ENCODE assay signal across 8 cellular contexts in the genomic region with DNA sequence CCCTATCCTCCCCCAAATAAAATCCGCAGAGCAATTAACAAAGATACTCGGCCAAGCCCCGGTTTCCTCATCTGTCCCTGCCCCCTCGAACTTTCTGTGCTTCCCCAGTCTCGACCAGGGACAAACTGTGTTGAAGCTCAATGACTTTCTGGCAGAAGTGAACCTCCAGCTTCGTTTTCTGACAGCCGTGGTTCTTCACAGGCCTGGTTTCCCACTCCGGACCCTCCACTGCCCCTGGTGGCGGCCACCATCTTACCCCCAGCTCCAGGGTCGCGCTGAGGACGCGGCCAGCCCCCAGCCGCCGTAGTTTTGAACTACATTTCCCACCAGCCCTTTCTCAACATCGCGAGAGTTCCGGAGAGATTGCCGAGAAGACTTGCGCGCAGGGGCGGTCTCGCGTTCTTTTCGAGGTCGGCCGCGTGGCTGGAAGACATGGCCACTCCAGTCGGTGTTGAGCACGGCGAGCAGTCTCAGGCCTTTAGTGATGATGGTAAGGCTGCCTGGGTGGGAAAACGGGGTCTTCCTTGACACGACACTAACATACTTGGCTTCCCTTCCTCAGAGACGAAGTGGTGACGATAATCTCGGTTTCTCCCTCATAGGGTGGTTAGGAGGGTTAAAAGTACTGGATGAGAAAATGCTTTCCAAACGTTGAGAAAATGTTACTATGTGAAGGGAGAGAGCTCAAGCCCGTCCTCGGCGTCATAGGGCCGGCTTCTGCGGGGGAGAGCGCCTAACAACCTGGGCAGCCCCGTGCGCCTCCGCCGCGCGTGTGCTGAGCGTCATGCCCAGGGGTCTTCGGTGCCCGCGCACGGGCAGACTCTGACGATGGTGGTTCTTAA. TPM values are rescaled to one million over a fixed set of nuclear protein-coding genes. Genes with fewer than 3 reads are reported as not detected.
DNase-seq lines count a peak whose midpoint lies in the region; ATAC-seq and TF ChIP-seq lines count a peak whose summit lies in the region.

No MANE protein-coding gene starts in this region.

- no peaks in the 10 kb centered on the region for H3K27me3 Mint-ChIP-seq in neural progenitor cell (ENCODE audit: insufficient read depth, low read depth)

- H3K27ac ChIP-seq in foreskin keratinocyte (peak overlapping the region; percentile 92), neural progenitor cell (no peak overlapping the region), stomach smooth muscle (ENCODE audit: low read length) (peak overlapping the region; percentile 88)

- DNase-seq in GDM1 (lab: John Stamatoyannopoulos, UW) (peak; percentile 93), HAP-1 (ENCODE audit: low spot score in 2 of 2) (peak; percentile 94 to 98), MG63 (peak; percentile 96), SHP77 (lab: John Stamatoyannopoulos, UW) (peak; percentile 99), activated gamma-delta T cell treated with Interleukin-2 at 50 U/mL for 16 hours (peak; percentile 90), foreskin keratinocyte (peak; percentile 74 to 88), neural progenitor cell (ENCODE audit: low spot score) (peak; percentile 98)

- peak overlapping the region; percentile 89 for H3K9ac ChIP-seq in neural progenitor cell
- peak overlapping the region; percentile 95 to 100 for H3K9ac ChIP-seq in stomach smooth muscle (ENCODE audit: low read length in 2 of 2)

- peak; percentile 74 for ATAC-seq in foreskin keratinocyte

- H3K4me1 ChIP-seq in HAP-1 (peaks cover 37% of the 10 kb centered on the region), foreskin keratinocyte (peaks cover 18% of the 10 kb centered on the region), neural progenitor cell (peaks cover 17% of the 10 kb centered on the region), stomach smooth muscle (ENCODE audit: control insufficient read depth, insufficient read depth, low read length) (peaks cover 27% of the 10 kb centered on the region)

- peaks cover 20% of the 10 kb centered on the region for H3F3A ChIP-seq in neural progenitor cell (ENCODE audit: low read depth)

- H3K36me3 ChIP-seq in HAP-1 (replicated peaks), result peaks cover 52% of the 10 kb centered on the region
- peaks cover 48% of the 10 kb centered on the region for H3K36me3 ChIP-seq in MG63
- H3K36me3 ChIP-seq in neural progenitor cell, result peaks cover 8% of the 10 kb centered on the region
- peaks cover 4 to 6% of the 10 kb centered on the region in 2 donors for H3K36me3 ChIP-seq in stomach smooth muscle (ENCODE audit: control insufficient read depth in 2 of 2, insufficient read depth in 2 of 2, low read length in 2 of 2)

- H3K27me3 ChIP-seq in HAP-1 (ENCODE audit: low read depth), result no peaks in the 10 kb centered on the region
- no peaks in the 10 kb centered on the region for H3K27me3 ChIP-seq in MG63
- H3K27me3 ChIP-seq in foreskin keratinocyte, result no peaks in the 10 kb centered on the region
- no peaks in the 10 kb centered on the region for H3K27me3 ChIP-seq in neural progenitor cell
- no peaks in the 10 kb centered on the region for H3K27me3 ChIP-seq in stomach smooth muscle (ENCODE audit: control insufficient read depth in 1 of 2, insufficient read depth in 2 of 2, low read length in 2 of 2)

- peak overlapping the region; percentile 95 for H3K4me2 ChIP-seq in neural progenitor cell

- no peaks in the 10 kb centered on the region for H3K9me3 Mint-ChIP-seq in neural progenitor cell

- peaks cover 12% of the 10 kb centered on the region for H3K36me3 Mint-ChIP-seq in neural progenitor cell

- H3K4me1 Mint-ChIP-seq in neural progenitor cell, result peaks cover 32% of the 10 kb centered on the region

- TF ChIP-seq CTCF in foreskin keratinocyte (conservative IDR thresholded peaks at IDR 0.05) (peak; percentile 63), neural progenitor cell (IDR thresholded peaks at IDR 0.05) (peak; percentile 75)

- H3K4me3 ChIP-seq in HAP-1 (peak overlapping the region; percentile 89), MG63 (peak overlapping the region; percentile 90), neural progenitor cell (peak overlapping the region; percentile 71), stomach smooth muscle (ENCODE audit: low read length in 2 of 2) (peak overlapping the region; percentile 93 to 100)

- H3K4me3 Mint-ChIP-seq in neural progenitor cell, result peak overlapping the region; percentile 98

- in situ Hi-C loops in HAP-1 (cut with MboI; ENCODE audit: low sequenced_read_pairs), result no loop called here

- H3K27ac Mint-ChIP-seq in neural progenitor cell, result peak overlapping the region; percentile 96

- peak overlapping the region; percentile 77 for H2AFZ ChIP-seq in neural progenitor cell (replicated peaks)

- peaks cover 43% of the 10 kb centered on the region for H4K20me1 ChIP-seq in neural progenitor cell (ENCODE audit: low read depth)

- no peaks in the 10 kb centered on the region; the same call in 1 of the 2 replicates for H3K9me3 ChIP-seq in HAP-1
- no peaks in the 10 kb centered on the region for H3K9me3 ChIP-seq in MG63
- no peaks in the 10 kb centered on the region for H3K9me3 ChIP-seq in neural progenitor cell (ENCODE audit: low read depth)
- H3K9me3 ChIP-seq in stomach smooth muscle (ENCODE audit: control insufficient read depth in 2 of 2, low read length in 2 of 2), result no peaks in the 10 kb centered on the region

- peaks cover 47% of the 10 kb centered on the region for H3K79me2 ChIP-seq in neural progenitor cell (ENCODE audit: low read depth)

RNA-seq across cellular contexts. Expression of a gene that starts 17.7 kb away (rescaled TPM):
- 1.2 TPM in 1 of 2 replicates, not detected in the other for total RNA-seq in MG63 (2014; rRNA removed; shearing (Covaris generic); ENCODE audit: low replicate concordance)
- total RNA-seq in foreskin keratinocyte (0.63 and 0.88 TPM in 2 replicates), neural progenitor cell (ENCODE audit: low replicate concordance) (0.09 TPM in 1 of 2 replicates, not detected in the other)
- polyA plus RNA-seq in foreskin keratinocyte, result 0.93 and 0.99 TPM in 2 replicates

RNA-seq across cellular contexts. Expression of a gene that starts 20.1 kb away (rescaled TPM):
- total RNA-seq in MG63 (2014; rRNA removed; shearing (Covaris generic); ENCODE audit: low replicate concordance), result 7.6 and 14.0 TPM in 2 replicates
- total RNA-seq in foreskin keratinocyte (10.2 and 17.8 TPM in 2 replicates), neural progenitor cell (ENCODE audit: low replicate concordance) (1.1 TPM in 1 of 2 replicates, not detected in the other)
- polyA plus RNA-seq in foreskin keratinocyte, result 15.0 and 24.3 TPM in 2 replicates

RNA-seq across cellular contexts. Expression of a gene that starts 28.1 kb away (rescaled TPM):
- 0.15 and 0.30 TPM in 2 replicates for total RNA-seq in MG63 (2014; rRNA removed; shearing (Covaris generic); ENCODE audit: low replicate concordance)
- total RNA-seq in foreskin keratinocyte (23.4 and 38.5 TPM in 2 replicates), neural progenitor cell (ENCODE audit: low replicate concordance) (0.28 TPM in 1 of 2 replicates, not detected in the other)
- polyA plus RNA-seq in foreskin keratinocyte, result 21.4 and 31.8 TPM in 2 replicates

RNA-seq across cellular contexts. Expression of a gene that starts 56.4 kb away (rescaled TPM):
- 5.9 and 20.9 TPM in 2 replicates for total RNA-seq in MG63 (2014; rRNA removed; shearing (Covaris generic); ENCODE audit: low replicate concordance)
- total RNA-seq in foreskin keratinocyte (38.1 and 49.0 TPM in 2 replicates), neural progenitor cell (ENCODE audit: low replicate concordance) (0.79 and 5.0 TPM in 2 replicates)
- polyA plus RNA-seq in foreskin keratinocyte, result 26.4 and 33.1 TPM in 2 replicates

Comparison
In these comparisons a context has a peak if more than half of its experiments do, and no peak if none do; other contexts are left out.
1. RNA of a gene that starts 28.1 kb away (total RNA-seq): 23.4 to 38.5 TPM in foreskin keratinocyte; 0.15 to 0.30 TPM in MG63 and 0.28 TPM in neural progenitor cell; every median in the first group is over 10 times any median in the second.
2. Peak in every context shown above with its lines, with median percentiles within 50 percentile points of each other: DNase-seq and H3K4me3 ChIP-seq.